14 cellular contexts compared by ENCODE assay signal in genomic region chr13:111517641-111518010, GRCh38.
"Had no signal": no experiment of that assay in that cellular context is flagged by ENCODE, and none has a peak within 500 bp of the region (broad histone marks: within the 10 kb centered on the region; RNA-seq: fewer than 3 reads in every experiment).

No MANE protein-coding gene starts in this region.

- H3K36me3 ChIP-seq: esophagus squamous epithelium, left lung had no signal

- H3K4me1 ChIP-seq: esophagus squamous epithelium, left lung had no signal

- ATAC-seq: activated CD8-positive, alpha-beta T cell treated with anti-CD3 and anti-CD28 coated beads, Interleukin-2, amount 10 ng/mL, durations not matched to agents 7 days and 5 days; left lung; naive thymus-derived CD8-positive, alpha-beta T cell had no signal

- FAIRE-seq: endothelial cell of umbilical vein, keratinocyte had no signal

- H3K9me3 ChIP-seq: esophagus squamous epithelium, left lung had no signal

- H3K27ac ChIP-seq: esophagus squamous epithelium, left lung had no signal

- DNase-seq: activated CD4-positive, alpha-beta T cell treated with anti-CD3 and anti-CD28 coated beads for 4 hours; activated CD8-positive, alpha-beta T cell treated with anti-CD3 and anti-CD28 coated beads, Interleukin-2, amount 10 ng/mL, durations not matched to agents 7 days and 5 days; activated naive CD4-positive, alpha-beta T cell; activated naive CD8-positive, alpha-beta T cell treated with anti-CD3 and anti-CD28 coated beads, Interleukin-2, amount 10 ng/mL, durations not matched to agents 7 days and 5 days; cortex of kidney; effector CD4-positive, alpha-beta T cell; esophagus squamous epithelium; hippocampal formation; naive thymus-derived CD8-positive, alpha-beta T cell; stimulated activated CD4-positive, alpha-beta T cell treated with anti-CD3 and anti-CD28 coated beads, Interleukin-4, amount 100 ng/mL, for 1 hour; stimulated activated naive CD4-positive, alpha-beta T cell had no signal

- H3K4me3 ChIP-seq: left lung had no signal
